In the genomic region with DNA sequence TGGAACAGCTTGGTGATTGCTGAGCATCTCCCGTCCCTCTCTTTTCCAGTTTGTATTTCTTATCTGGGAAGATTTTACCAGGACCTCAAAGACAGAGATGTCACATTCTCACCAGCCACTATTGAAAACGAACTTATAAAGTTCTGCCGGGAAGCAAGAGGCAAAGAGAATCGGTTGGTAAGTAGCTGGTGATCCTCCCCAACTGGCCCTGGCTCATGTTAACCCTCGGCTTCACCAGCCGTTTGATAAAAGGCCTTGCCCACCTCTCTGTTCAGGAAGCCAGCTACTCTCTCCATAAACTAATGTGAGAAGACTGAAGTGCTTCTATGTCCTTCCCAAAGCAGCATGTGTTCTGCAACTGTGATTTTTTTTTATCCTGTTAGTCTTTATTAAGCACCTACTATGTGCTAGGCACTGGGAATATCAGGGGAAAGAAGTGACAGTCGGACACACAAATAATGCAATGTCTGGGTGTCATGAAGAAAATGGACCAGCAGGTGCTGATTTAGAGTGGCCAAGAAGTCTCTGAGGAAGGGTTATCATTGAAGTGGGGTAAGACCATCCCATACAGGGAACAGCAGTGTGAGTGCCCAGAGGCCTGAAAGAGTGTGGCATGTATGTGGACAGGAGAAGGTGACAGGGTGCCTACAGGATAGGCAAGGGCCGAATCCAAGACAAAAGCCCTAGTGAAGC, we compare ENCODE assay signal across 8 cellular contexts. TPM values are rescaled to one million over a fixed set of nuclear protein-coding genes. Genes with fewer than 3 reads are reported as not detected.
DNase-seq lines count a peak whose midpoint lies in the region; ATAC-seq and TF ChIP-seq lines count a peak whose summit lies in the region.

No MANE protein-coding gene starts in this region.

- no CpG with 5 or more reads among the region's 8 CpGs for WGBS in mesendoderm (ENCODE audit: extremely low coverage, insufficient coverage, low lambda C conversion rate)

- H2BK120ac ChIP-seq in mesendoderm (ENCODE audit: low read depth, low read length) = no peak overlapping the region

- CTCF ChIA-PET in A673 (lab: Charles Lee) = no interaction called here

- H3K27ac ChIP-seq in A673 (ENCODE audit: low read depth, low read length, poor library complexity, severe bottlenecking) (no peak overlapping the region), brain microvascular endothelial cell (no peak overlapping the region), mesendoderm (ENCODE audit: low read depth, low read length) (no peak overlapping the region)

- H3K79me1 ChIP-seq in mesendoderm (ENCODE audit: low read length) = peaks cover 20% of the 10 kb centered on the region

- H3K9ac ChIP-seq in mesendoderm (ENCODE audit: low read length) = peak overlapping the region; percentile 90

- no peaks in the 10 kb centered on the region for H3K9me3 ChIP-seq in A673 (ENCODE audit: low read depth, low read length, poor library complexity, severe bottlenecking)

- H3K4me3 ChIP-seq in A673 (ENCODE audit: low read depth, low read length, poor library complexity, severe bottlenecking) = peak overlapping the region; percentile 79
- peak overlapping the region; percentile 85 for H3K4me3 ChIP-seq in brain microvascular endothelial cell (ENCODE audit: low read depth, low read length)
- peak overlapping the region; percentile 95 for H3K4me3 ChIP-seq in mesendoderm (ENCODE audit: low read length)

- ATAC-seq in GM21528 (IDR thresholded peaks at IDR 0.05; ENCODE audit: low FRiP score, unreplicated experiment) = no peak

- TSS peak; percentile 46 for BruUV-seq in A673 (replicated peaks; lab: Mats Ljungman, UMichigan)

- H3K4ac ChIP-seq in mesendoderm (ENCODE audit: low read depth, low read length) = no peak overlapping the region

- H2AK5ac ChIP-seq in mesendoderm (ENCODE audit: low read length) = no peak overlapping the region

- peaks cover 31% of the 10 kb centered on the region for H3K79me2 ChIP-seq in mesendoderm (ENCODE audit: control insufficient read depth, insufficient read depth, low read length)

- H3K4me1 ChIP-seq in A673 (ENCODE audit: insufficient read depth, low read length, poor library complexity, severe bottlenecking) (no peaks in the 10 kb centered on the region), mesendoderm (ENCODE audit: control insufficient read depth, low read depth, low read length) (peaks cover 5% of the 10 kb centered on the region)

- no peak for DNase-seq in A673 (ENCODE audit: low spot score)
- DNase-seq in HT-29 (ENCODE audit: low spot score) = peak; percentile 10
- no peak for DNase-seq in brain microvascular endothelial cell
- no peak for DNase-seq in mesendoderm
- no peak for DNase-seq in KG1 (lab: John Stamatoyannopoulos, UW)
- DNase-seq in GDM1 (lab: John Stamatoyannopoulos, UW) = no peak
- DNase-seq in DMS153 treated with DMSO at 0.1 percent for 48 hours (lab: John Stamatoyannopoulos, UW; ENCODE audit: unreplicated experiment) = no peak

- H4K5ac ChIP-seq in mesendoderm (ENCODE audit: low read length) = no peak overlapping the region

- intact Hi-C loops in A673 (cut with micrococcal nuclease; ENCODE audit: unreplicated experiment) = loop anchor here (5.0 kb wide), 3 partner anchors 296 to 819 kb away; a partner anchor contains a TSS

- H3K56ac ChIP-seq in mesendoderm (ENCODE audit: low read length) = peak overlapping the region; percentile 90

- no peak overlapping the region for H2BK5ac ChIP-seq in mesendoderm (ENCODE audit: low read length)

- POLR2A ChIA-PET in A673 (lab: Charles Lee; ENCODE audit: low non-redundant PET) = no interaction called here

- H3K27me3 ChIP-seq in A673 (replicated peaks; ENCODE audit: insufficient read depth, low read depth, low read length, poor library complexity) = no peaks in the 10 kb centered on the region
- no peaks in the 10 kb centered on the region for H3K27me3 ChIP-seq in brain microvascular endothelial cell (replicated peaks)
- no peaks in the 10 kb centered on the region for H3K27me3 ChIP-seq in mesendoderm (ENCODE audit: insufficient read depth, low read length, poor library complexity)

- H3K4me2 ChIP-seq in mesendoderm (ENCODE audit: low read length) = peak overlapping the region; percentile 82

- H3K36me3 ChIP-seq in A673 (ENCODE audit: insufficient read depth, low read length, poor library complexity, severe bottlenecking) (peaks cover 24% of the 10 kb centered on the region), brain microvascular endothelial cell (replicated peaks) (peaks cover 21% of the 10 kb centered on the region), mesendoderm (ENCODE audit: control insufficient read depth, insufficient read depth, low read length) (peaks cover 9% of the 10 kb centered on the region)

- H3K23ac ChIP-seq in mesendoderm (ENCODE audit: low read length) = no peak overlapping the region

- H4K8ac ChIP-seq in mesendoderm (ENCODE audit: low read depth, low read length) = no peak overlapping the region

- in situ Hi-C loops in brain microvascular endothelial cell (cut with HindIII; ENCODE audit: low pct_ligation_motif_present, low sequenced_read_pairs) = no loop called here

- no peak for TF ChIP-seq CTCF in A673 (conservative IDR thresholded peaks at IDR 0.05; ENCODE audit: low read depth, low read length)
- peak; percentile 24 for TF ChIP-seq CTCF in brain microvascular endothelial cell (IDR thresholded peaks at IDR 0.05; ENCODE audit: low read depth, low read length, missing control alignments)

- H2BK15ac ChIP-seq in mesendoderm (replicated peaks; ENCODE audit: low read depth) = no peak overlapping the region

- H3K18ac ChIP-seq in mesendoderm (ENCODE audit: low read length) = no peak overlapping the region

RNA-seq across cellular contexts. Expression of a gene that starts 1.2 kb away (rescaled TPM):
- 82.8 and 106 TPM in 2 replicates for total RNA-seq in A673 (2021)
- total RNA-seq in HT-29 (2014; rRNA removed; shearing (Covaris generic)) = 58.8 and 62.9 TPM in 2 replicates
- 202 TPM for polyA plus RNA-seq in mesendoderm (2013, experiment 1 of 2)
- 199 TPM for polyA plus RNA-seq in mesendoderm (2013, experiment 2 of 2)

RNA-seq across cellular contexts. Expression of a gene that starts 4.8 kb away (rescaled TPM):
- 26.8 and 27.0 TPM in 2 replicates for total RNA-seq in A673 (2021)
- total RNA-seq in HT-29 (2014; rRNA removed; shearing (Covaris generic)) = 32.9 and 36.4 TPM in 2 replicates
- polyA plus RNA-seq in mesendoderm (2013, experiment 1 of 2) = 39.4 TPM
- polyA plus RNA-seq in mesendoderm (2013, experiment 2 of 2) = 38.7 TPM
